Comparison of ENCODE assay signal across 1 cellular context in genomic region chr1:113178106-113178505, GRCh38.
TF ChIP-seq lines count a peak whose summit lies in the region.

No MANE protein-coding gene starts in this region.

TF ChIP-seq in K562, 482 proteins besides CTCF, POLR2A, EP300 and RAD21 (continued from another document):
- TF ChIP-seq HDAC6 (IDR thresholded peaks at IDR 0.05; ENCODE audit: low read depth, low read length) (no peak), FOXJ2 (tag; IDR thresholded peaks at IDR 0.05) (no peak)
